In the genomic region with DNA sequence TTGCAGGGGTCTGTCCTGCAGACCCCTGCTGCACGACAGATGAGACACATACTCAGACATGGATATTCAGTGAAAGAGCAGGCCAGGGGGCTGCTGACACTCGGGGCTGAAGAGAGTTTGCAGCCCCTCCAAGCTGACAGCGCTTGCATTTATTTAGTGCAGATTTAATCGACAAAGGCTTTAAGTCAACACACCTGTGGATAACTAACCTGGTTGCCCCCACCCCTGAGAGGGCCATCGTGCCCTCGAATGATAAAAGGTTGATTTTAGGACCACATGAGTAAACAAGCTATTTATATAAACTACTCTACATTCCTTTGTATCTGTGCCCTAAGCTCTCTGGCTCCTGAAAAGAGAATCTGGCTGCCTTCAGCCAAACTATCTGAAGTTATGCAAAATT, we compare ENCODE assay signal across 15 cellular contexts.
DNase-seq lines count a peak whose midpoint lies in the region; ATAC-seq, FAIRE-seq and TF ChIP-seq lines count a peak whose summit lies in the region.
"Had no signal": no experiment of that assay in that cellular context is flagged by ENCODE, and none has a peak within 500 bp of the region (broad histone marks: within the 10 kb centered on the region; RNA-seq: fewer than 3 reads in every experiment).

No MANE protein-coding gene starts in this region.

- no peak for FAIRE-seq in H1 (lab: Jason Lieb, UNC)
- FAIRE-seq: G401.6, GM12892 had no signal

- H3K23me2 ChIP-seq in H1 (ENCODE audit: low read depth, low read length), result no peaks in the 10 kb centered on the region

- H3K27me3 ChIP-seq in HUES48 (ENCODE audit: control insufficient read depth, insufficient read depth, low read length) (no peaks in the 10 kb centered on the region; the same call in 1 of the 2 replicates), H1 (replicated peaks in 1 of 4; ENCODE audit: control insufficient read depth in 3 of 4, extremely low read depth in 1 of 4, insufficient read depth in 3 of 4, low read length in 3 of 4) (peaks cover 0 to 2% (median 0%) of the 10 kb centered on the region in 4 experiments; a peak in 1 of 7 replicates)

- no peak for TF ChIP-seq CTCF in H1 (IDR thresholded peaks at IDR 0.05; ENCODE audit: control extremely low read depth in 1 of 3, insufficient read depth in 1 of 3, low read depth in 1 of 3, low read length in 3 of 3)

- POLR2A ChIA-PET in H1 (lab: Charles Lee; ENCODE audit: partially characterized antibody), result interaction anchor here (0.6 kb wide), 1 partner anchor 108 kb away, joined by 3 read pairs; no protein-coding TSS in a partner anchor

- H3K9me3 ChIP-seq in HUES48 (ENCODE audit: control insufficient read depth, insufficient read depth, low read length) (no peaks in the 10 kb centered on the region), H1 (ENCODE audit: insufficient read depth in 2 of 2, low read depth in 1 of 2, low read length in 1 of 2) (no peaks in the 10 kb centered on the region), mesodermal cell (ENCODE audit: control insufficient read depth, low read length) (no peaks in the 10 kb centered on the region)
- H3K9me3 ChIP-seq: Caco-2, HAP-1 had no signal

- H3K79me2 ChIP-seq in H1 (ENCODE audit: control insufficient read depth in 1 of 2, insufficient read depth in 2 of 2, low read length in 2 of 2), result no peaks in the 10 kb centered on the region

- H3K79me1 ChIP-seq in H1 (ENCODE audit: low read depth, low read length), result no peaks in the 10 kb centered on the region

- no peak overlapping the region for H2BK5ac ChIP-seq in H1 (ENCODE audit: low read depth, low read length)

- H3K4me1 Mint-ChIP-seq in activated naive CD8-positive, alpha-beta T cell treated with anti-CD3 and anti-CD28 coated beads, Interleukin-2, amount 50 U/mL, for 24 hours, result no peaks in the 10 kb centered on the region
- H3K4me1 Mint-ChIP-seq: CD4-positive, alpha-beta memory T cell had no signal

- no peak overlapping the region for H3K18ac ChIP-seq in H1 (ENCODE audit: extremely low read depth, low read length)

- no peak for TF ChIP-seq RAD21 in H1 (IDR thresholded peaks at IDR 0.05 in 1 of 2, conservative IDR thresholded peaks at IDR 0.05 in 1 of 2; ENCODE audit: low read depth in 2 of 2, low read length in 2 of 2)

- H3K4me3 ChIP-seq in HUES48 (ENCODE audit: low read depth, low read length), result peak overlapping the region; percentile 10; the same call in 1 of the 2 replicates
- no peak overlapping the region for H3K4me3 ChIP-seq in H1 (ENCODE audit: extremely low read depth in 1 of 4, insufficient read depth in 2 of 4, low read depth in 3 of 4, low read length in 4 of 4)
- H3K4me3 ChIP-seq in mesodermal cell (ENCODE audit: extremely low read depth, insufficient read depth, low read length, poor library complexity, severe bottlenecking), result no peak overlapping the region
- H3K4me3 ChIP-seq: HAP-1 had no signal

- peaks cover 29% of the 10 kb centered on the region for H3K4me1 ChIP-seq in HUES48 (ENCODE audit: control insufficient read depth, insufficient read depth, low read length)
- H3K4me1 ChIP-seq in H1 (replicated peaks in 1 of 4; ENCODE audit: control insufficient read depth in 3 of 4, insufficient read depth in 4 of 4, low read length in 3 of 4), result peaks cover 0 to 9% (median 0%) of the 10 kb centered on the region in 4 experiments; a peak in 3 of 7 replicates
- peaks cover 17% of the 10 kb centered on the region for H3K4me1 ChIP-seq in mesodermal cell (ENCODE audit: control insufficient read depth, insufficient read depth, low read length, poor library complexity, severe bottlenecking)
- H3K4me1 ChIP-seq: HAP-1 had no signal

- no peaks in the 10 kb centered on the region for H3K27me3 Mint-ChIP-seq in activated naive CD8-positive, alpha-beta T cell treated with anti-CD3 and anti-CD28 coated beads, Interleukin-2, amount 50 U/mL, for 24 hours
- H3K27me3 Mint-ChIP-seq: CD4-positive, alpha-beta memory T cell had no signal

- H3K36me3 ChIP-seq in HUES48 (ENCODE audit: control insufficient read depth, insufficient read depth, low read length), result no peaks in the 10 kb centered on the region
- H3K36me3 ChIP-seq in H1 (ENCODE audit: control insufficient read depth in 2 of 4, insufficient read depth in 4 of 4, low read length in 3 of 4), result no peaks in the 10 kb centered on the region
- no peaks in the 10 kb centered on the region for H3K36me3 ChIP-seq in mesodermal cell (ENCODE audit: control insufficient read depth, insufficient read depth, low read length)
- H3K36me3 ChIP-seq: HAP-1 had no signal

- no peak overlapping the region for H3K14ac ChIP-seq in H1 (ENCODE audit: insufficient read length)

- H4K5ac ChIP-seq in H1 (ENCODE audit: insufficient read length, low read depth, low read length), result no peak overlapping the region

- no peak overlapping the region for H2AK5ac ChIP-seq in H1 (ENCODE audit: low read depth, low read length)

- DNase-seq in H1 (ENCODE audit: low read depth in 1 of 2, low spot score in 2 of 2) (peak in 1 of 2 experiments; percentile 31), cerebellar cortex (ENCODE audit: low spot score) (no peak)
- no peak for DNase-seq in activated naive CD8-positive, alpha-beta T cell treated with anti-CD3 and anti-CD28 coated beads, Interleukin-2, amount 50 U/mL, for 24 hours
- DNase-seq: C1 segment of cervical spinal cord; Caco-2; CD4-positive, alpha-beta memory T cell; DMS153; DND-41; HFFc6 had no signal

- CTCF ChIA-PET in H1 (lab: Charles Lee; ENCODE audit: partially characterized antibody), result interaction anchor here (0.9 kb wide), 1 partner anchor 17 kb away, joined by 3 read pairs; no protein-coding TSS in a partner anchor

- H2BK15ac ChIP-seq in H1 (ENCODE audit: low read length), result no peak overlapping the region

- H3K27ac Mint-ChIP-seq in activated naive CD8-positive, alpha-beta T cell treated with anti-CD3 and anti-CD28 coated beads, Interleukin-2, amount 50 U/mL, for 24 hours, result no peak overlapping the region
- H3K27ac Mint-ChIP-seq: CD4-positive, alpha-beta memory T cell; HFFc6 had no signal

- H2AFZ ChIP-seq in H1 (ENCODE audit: low read length), result no peak overlapping the region

- H3K56ac ChIP-seq in H1 (replicated peaks; ENCODE audit: insufficient read length, low read depth, low read length), result no peak overlapping the region

- WGBS in H1 (ENCODE audit: extremely low coverage in 1 of 2, insufficient coverage in 1 of 2, insufficient read length in 1 of 2, insufficient replicate concordance in 2 of 2, low coverage in 1 of 2, low lambda C conversion rate in 2 of 2, missing lambda C conversion rate in 1 of 2), 2 experiments, result 54% methylated on average over 6 of the region's 6 CpGs; no CpG with 5 or more reads in 1 of the 2 experiments
- 66 to 80% methylated on average over 4 of the region's 6 CpGs for WGBS in mesodermal cell (ENCODE audit: insufficient coverage in 2 of 2), 2 experiments

- no peak overlapping the region for H2BK20ac ChIP-seq in H1 (ENCODE audit: low read length)

- no peak; a peak in 1 of 3 replicates for TF ChIP-seq EP300 in H1 (IDR thresholded peaks at IDR 0.05; ENCODE audit: borderline replicate concordance in 1 of 2, low read depth in 2 of 2, low read length in 2 of 2)

- no peak for TF ChIP-seq POLR2A in H1 (IDR thresholded peaks at IDR 0.05; ENCODE audit: control extremely low read depth in 1 of 2, low read depth in 2 of 2, low read length in 2 of 2)

- H3K36me3 Mint-ChIP-seq in activated naive CD8-positive, alpha-beta T cell treated with anti-CD3 and anti-CD28 coated beads, Interleukin-2, amount 50 U/mL, for 24 hours (ENCODE audit: low read depth), result no peaks in the 10 kb centered on the region
- H3K36me3 Mint-ChIP-seq: CD4-positive, alpha-beta memory T cell had no signal

- no peak overlapping the region for H4K91ac ChIP-seq in H1 (replicated peaks; ENCODE audit: insufficient read length, low read length)

- H2BK12ac ChIP-seq in H1 (ENCODE audit: low read depth, low read length), result no peak overlapping the region

- H3K27ac ChIP-seq in HUES48 (ENCODE audit: low read depth, low read length) (no peak overlapping the region), H1 (ENCODE audit: low read depth, low read length) (no peak overlapping the region), mesodermal cell (ENCODE audit: low read depth, low read length, severe bottlenecking) (peak overlapping the region; percentile 43)

- no peak for ATAC-seq in HG03378 (IDR thresholded peaks at IDR 0.05; ENCODE audit: unreplicated experiment)
- ATAC-seq in activated naive CD8-positive, alpha-beta T cell treated with anti-CD3 and anti-CD28 coated beads, Interleukin-2, amount 50 U/mL, for 24 hours, result no peak

- no peak overlapping the region for H4K8ac ChIP-seq in H1 (ENCODE audit: extremely low read depth, insufficient read depth, low read length)

- H2BK120ac ChIP-seq in H1 (replicated peaks; ENCODE audit: low read depth, low read length), result no peak overlapping the region

- H3K4me2 ChIP-seq in H1 (ENCODE audit: insufficient read depth in 1 of 2, low read depth in 2 of 2, low read length in 2 of 2), result no peak overlapping the region; a peak in 1 of 4 replicates

- no peak overlapping the region for H3K4me3 Mint-ChIP-seq in activated naive CD8-positive, alpha-beta T cell treated with anti-CD3 and anti-CD28 coated beads, Interleukin-2, amount 50 U/mL, for 24 hours
- H3K4me3 Mint-ChIP-seq: CD4-positive, alpha-beta memory T cell; HFFc6 had no signal

- H4K20me1 ChIP-seq in H1 (replicated peaks in 1 of 2; ENCODE audit: control insufficient read depth in 1 of 2, insufficient read depth in 2 of 2, low read length in 2 of 2), result no peaks in the 10 kb centered on the region

- H3K4ac ChIP-seq in H1 (replicated peaks; ENCODE audit: insufficient read length, low read depth, low read length), result no peak overlapping the region

- no peak overlapping the region for H3K23ac ChIP-seq in H1 (ENCODE audit: insufficient read length)

- no peaks in the 10 kb centered on the region for H3K9me3 Mint-ChIP-seq in activated naive CD8-positive, alpha-beta T cell treated with anti-CD3 and anti-CD28 coated beads, Interleukin-2, amount 50 U/mL, for 24 hours
- H3K9me3 Mint-ChIP-seq: CD4-positive, alpha-beta memory T cell; HFFc6 had no signal

- H3K9ac ChIP-seq in HUES48 (ENCODE audit: low read depth, low read length) (no peak overlapping the region), H1 (replicated peaks in 1 of 4; ENCODE audit: extremely low read depth in 1 of 4, low read depth in 3 of 4, low read length in 3 of 4) (no peak overlapping the region)

TF ChIP-seq in H1, 55 proteins besides CTCF, POLR2A, EP300 and RAD21 (continues in another document):
- TF ChIP-seq, protein P1, sequence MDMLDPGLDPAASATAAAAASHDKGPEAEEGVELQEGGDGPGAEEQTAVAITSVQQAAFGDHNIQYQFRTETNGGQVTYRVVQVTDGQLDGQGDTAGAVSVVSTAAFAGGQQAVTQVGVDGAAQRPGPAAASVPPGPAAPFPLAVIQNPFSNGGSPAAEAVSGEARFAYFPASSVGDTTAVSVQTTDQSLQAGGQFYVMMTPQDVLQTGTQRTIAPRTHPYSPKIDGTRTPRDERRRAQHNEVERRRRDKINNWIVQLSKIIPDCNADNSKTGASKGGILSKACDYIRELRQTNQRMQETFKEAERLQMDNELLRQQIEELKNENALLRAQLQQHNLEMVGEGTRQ (IDR thresholded peaks at IDR 0.05; ENCODE audit: low read length), result no peak
- peak; percentile 26; the same call in 1 of the 2 replicates for TF ChIP-seq POU5F1 (IDR thresholded peaks at IDR 0.05; ENCODE audit: low read depth, low read length)
- TF ChIP-seq TCF12 (IDR thresholded peaks at IDR 0.05; ENCODE audit: low read depth, low read length), result peak; percentile 98
- TF ChIP-seq RXRA (IDR thresholded peaks at IDR 0.05; ENCODE audit: insufficient read depth, low read depth, low read length), result no peak
